13 cellular contexts compared by ENCODE assay signal in the genomic region with DNA sequence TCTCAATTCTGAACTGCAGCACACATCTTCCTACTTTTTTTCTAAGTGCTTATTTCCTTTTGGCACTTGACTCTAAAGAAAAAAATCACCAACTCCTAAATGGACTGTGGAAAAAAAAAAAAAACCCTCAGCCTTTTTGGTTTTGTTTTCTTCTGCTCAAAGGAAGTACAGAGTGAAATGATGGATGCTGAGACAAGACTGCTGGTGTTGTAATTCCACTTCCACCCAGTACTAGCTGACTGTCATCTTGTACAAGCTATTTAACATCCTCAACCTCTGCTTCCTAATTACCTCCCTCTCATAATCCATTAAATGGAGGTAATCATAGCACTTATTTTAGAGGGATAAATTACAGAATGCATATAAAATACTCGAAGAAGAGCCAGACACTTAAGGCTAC.
DNase-seq lines count a peak whose midpoint lies in the region; ATAC-seq, FAIRE-seq and TF ChIP-seq lines count a peak whose summit lies in the region.
"Had no signal": no experiment of that assay in that cellular context is flagged by ENCODE, and none has a peak within 500 bp of the region (broad histone marks: within the 10 kb centered on the region; RNA-seq: fewer than 3 reads in every experiment).

No MANE protein-coding gene starts in this region.

- no peak overlapping the region for H2BK20ac ChIP-seq in IMR-90 (ENCODE audit: low read depth, low read length)

- no peak overlapping the region for H3K14ac ChIP-seq in IMR-90 (replicated peaks; ENCODE audit: low read depth, low read length)

- no peak overlapping the region for H2AK5ac ChIP-seq in IMR-90 (ENCODE audit: low read depth, low read length)

- POLR2A ChIA-PET in IMR-90 (lab: Charles Lee; ENCODE audit: unreplicated experiment): no interaction called here
- POLR2A ChIA-PET in GM10248 (lab: Yijun Ruan, JAX): no interaction called here

- no peak overlapping the region for H2AK9ac ChIP-seq in IMR-90 (replicated peaks; ENCODE audit: low read depth, low read length, poor library complexity)

- BruUV-seq in IMR-90 (replicated peaks; lab: Mats Ljungman, UMichigan): no TSS peak

- H3K36me3 Mint-ChIP-seq in osteocyte (ENCODE audit: unreplicated experiment): no peaks in the 10 kb centered on the region

- H3K9me3 ChIP-seq in DND-41 (ENCODE audit: insufficient read depth, low read length, severe bottlenecking) (no peaks in the 10 kb centered on the region), IMR-90 (ENCODE audit: control insufficient read depth, insufficient read depth, low read length) (no peaks in the 10 kb centered on the region)
- H3K9me3 ChIP-seq: thyroid gland had no signal

- H4K8ac ChIP-seq in IMR-90 (ENCODE audit: low read depth in 2 of 2, low read length in 2 of 2): no peak overlapping the region

- ATAC-seq in DND-41 (ENCODE audit: insufficient read depth, low read depth) (peak; percentile 68; the same call in 2 of the 3 replicates), IMR-90 (ENCODE audit: low read depth) (no peak), HG03196 (IDR thresholded peaks at IDR 0.05; ENCODE audit: unreplicated experiment) (no peak)

- no peak overlapping the region for H2BK15ac ChIP-seq in IMR-90 (ENCODE audit: low read depth, low read length)

- peaks cover 32% of the 10 kb centered on the region for H3K4me1 Mint-ChIP-seq in osteocyte (ENCODE audit: unreplicated experiment)

- H3K9me1 ChIP-seq in IMR-90 (ENCODE audit: insufficient read depth, low read length): peaks cover 7% of the 10 kb centered on the region; the same call in 1 of the 2 replicates

- H3K27ac ChIP-seq in DND-41 (ENCODE audit: low read length): peak overlapping the region; percentile 44; the same call in 1 of the 2 replicates
- H3K27ac ChIP-seq in IMR-90 (ENCODE audit: insufficient read depth, low read length): no peak overlapping the region
- H3K27ac ChIP-seq: thyroid gland, VCaP had no signal

- no peak overlapping the region for H4K91ac ChIP-seq in IMR-90 (ENCODE audit: insufficient read depth, low read depth, low read length)

- H3K27ac Mint-ChIP-seq in osteocyte (ENCODE audit: unreplicated experiment): no peak overlapping the region
- H3K27ac Mint-ChIP-seq: nephron had no signal

- H3K36me3 ChIP-seq in DND-41 (ENCODE audit: insufficient read depth, low read length): peaks cover 8% of the 10 kb centered on the region; the same call in 1 of the 2 replicates
- no peaks in the 10 kb centered on the region for H3K36me3 ChIP-seq in IMR-90 (ENCODE audit: control insufficient read depth, insufficient read depth, low read length)
- H3K36me3 ChIP-seq: thyroid gland had no signal

- DNase-seq in DND-41 (no peak), IMR-90 (peak; percentile 23), cardiac fibroblast (ENCODE audit: low read depth in 2 of 2) (peak; percentile 53 to 73), myocyte (ENCODE audit: low read depth) (peak; percentile 28), GM12891 (ENCODE audit: insufficient read length, low spot score) (no peak), osteocyte (ENCODE audit: extremely low spot score, unreplicated experiment) (no peak), GM10248 (ENCODE audit: extremely low spot score) (no peak)
- DNase-seq: activated effector memory CD4-positive, alpha-beta T cell treated with anti-CD3 and anti-CD28 coated beads, Interleukin-2, amount 50 U/mL, for 16 hours; stimulated activated CD4-positive, alpha-beta T cell treated with anti-CD3 and anti-CD28 coated beads, Interleukin-4, amount 100 ng/mL, for 4 hours; thyroid gland had no signal

- H2AFZ ChIP-seq in DND-41 (ENCODE audit: low read depth, low read length) (no peak overlapping the region), IMR-90 (replicated peaks; ENCODE audit: low read length, poor library complexity) (no peak overlapping the region)

- no peak overlapping the region for H3K23ac ChIP-seq in IMR-90 (ENCODE audit: low read depth, low read length)

- no peak overlapping the region for H4K5ac ChIP-seq in IMR-90 (ENCODE audit: low read depth, low read length)

- H3K4me3 Mint-ChIP-seq in osteocyte (ENCODE audit: unreplicated experiment): no peak overlapping the region
- H3K4me3 Mint-ChIP-seq: nephron had no signal

- no peak overlapping the region for H2BK5ac ChIP-seq in IMR-90 (ENCODE audit: low read depth, low read length, poor library complexity, severe bottlenecking)

- H3K4me3 ChIP-seq in DND-41 (ENCODE audit: low read depth in 1 of 2, low read length in 2 of 2): no peak overlapping the region
- no peak overlapping the region for H3K4me3 ChIP-seq in IMR-90 (ENCODE audit: insufficient read depth, low read depth, low read length)
- H3K4me3 ChIP-seq in cardiac fibroblast (replicated peaks in 1 of 2; ENCODE audit: low read depth in 2 of 2, low read length in 2 of 2): no peak overlapping the region
- H3K4me3 ChIP-seq: thyroid gland had no signal

- H3K27me3 Mint-ChIP-seq in osteocyte (ENCODE audit: unreplicated experiment): no peaks in the 10 kb centered on the region

- H4K20me1 ChIP-seq in DND-41 (ENCODE audit: insufficient read depth, low read length): peaks cover 3% of the 10 kb centered on the region; the same call in 1 of the 2 replicates
- no peaks in the 10 kb centered on the region for H4K20me1 ChIP-seq in IMR-90 (ENCODE audit: insufficient read depth, low read length)

- no CpG with 5 or more reads among the region's 1 CpG for WGBS in IMR-90 (ENCODE audit: extremely low coverage in 2 of 2, insufficient read length in 1 of 2), 2 experiments

- H3K4me2 ChIP-seq in DND-41 (ENCODE audit: insufficient read depth, low read length) (no peak overlapping the region), IMR-90 (ENCODE audit: low read depth, low read length) (no peak overlapping the region)

- no peaks in the 10 kb centered on the region; the same call in 1 of the 2 replicates for H3K4me1 ChIP-seq in DND-41 (ENCODE audit: insufficient read depth, low read length)
- H3K4me1 ChIP-seq in IMR-90 (ENCODE audit: control insufficient read depth, insufficient read depth, low read length): no peaks in the 10 kb centered on the region; the same call in 1 of the 2 replicates

- H3K27me3 ChIP-seq in DND-41 (ENCODE audit: insufficient read depth, low read length, poor library complexity): no peaks in the 10 kb centered on the region
- no peaks in the 10 kb centered on the region for H3K27me3 ChIP-seq in IMR-90 (ENCODE audit: control insufficient read depth, insufficient read depth, low read length)
- H3K27me3 ChIP-seq: thyroid gland had no signal

- no peak overlapping the region for H2BK120ac ChIP-seq in IMR-90 (ENCODE audit: low read depth, low read length)

- TF ChIP-seq POLR2A in IMR-90 (IDR thresholded peaks at IDR 0.05; ENCODE audit: low read depth, low read length) (no peak), GM12891 (IDR thresholded peaks at IDR 0.05; ENCODE audit: low read depth, low read length) (no peak)

- TF ChIP-seq CTCF in DND-41 (IDR thresholded peaks at IDR 0.05; ENCODE audit: borderline replicate concordance, extremely low read depth, low read length, poor library complexity, severe bottlenecking) (no peak), IMR-90 (conservative IDR thresholded peaks at IDR 0.05; ENCODE audit: low read depth, low read length) (no peak), cardiac fibroblast (IDR thresholded peaks at IDR 0.05; ENCODE audit: low read depth, low read length) (no peak), osteocyte (IDR thresholded peaks at IDR 0.05) (no peak), GM10248 (IDR thresholded peaks at IDR 0.05; ENCODE audit: control extremely low read depth, extremely low read depth, low read depth, missing control alignments) (no peak)

- peaks cover 39% of the 10 kb centered on the region for H3K79me2 ChIP-seq in DND-41 (ENCODE audit: insufficient read depth, low read length)

- H3K56ac ChIP-seq in IMR-90 (ENCODE audit: extremely low read depth, insufficient read depth, low read length): no peak overlapping the region

- H3K18ac ChIP-seq in IMR-90 (ENCODE audit: low read depth, low read length): no peak overlapping the region

- in situ Hi-C loops in IMR-90 (cut with MboI; ENCODE audit: low sequenced_read_pairs): no loop called here

- intact Hi-C loops in IMR-90 (cut with micrococcal nuclease): no loop called here

- no peak for TF ChIP-seq RAD21 in IMR-90 (IDR thresholded peaks at IDR 0.05; ENCODE audit: low read length)

- dilution Hi-C loops in IMR-90 (cut with HindIII; ENCODE audit: low sequenced_read_pairs, unreplicated experiment): no loop called here

- H3K4ac ChIP-seq in IMR-90 (ENCODE audit: low read depth, low read length): no peak overlapping the region

- peaks cover 12 to 21% of the 10 kb centered on the region in 2 experiments for H3K79me1 ChIP-seq in IMR-90 (ENCODE audit: low read depth in 1 of 2, low read length in 2 of 2)

- no peaks in the 10 kb centered on the region for H3K9me3 Mint-ChIP-seq in osteocyte (ENCODE audit: unreplicated experiment)
- H3K9me3 Mint-ChIP-seq: nephron had no signal

- CTCF ChIA-PET in IMR-90 (lab: Yijun Ruan, JAX) (interaction anchor here (0.6 kb wide), 1 partner anchor 145 kb away, joined by 4 read pairs; no protein-coding TSS in a partner anchor), GM10248 (lab: Yijun Ruan, JAX) (no interaction called here)

- H3K9ac ChIP-seq in DND-41 (ENCODE audit: low read depth, low read length) (no peak overlapping the region), IMR-90 (ENCODE audit: low read depth, low read length) (no peak overlapping the region)

- no peak for FAIRE-seq in GM12891 (lab: Jason Lieb, UNC)

TF ChIP-seq in IMR-90, 13 proteins besides CTCF, POLR2A, EP300 and RAD21 (continues in another document):
- TF ChIP-seq CEBPB (IDR thresholded peaks at IDR 0.05; ENCODE audit: low read depth, low read length) (no peak), CHD1 (IDR thresholded peaks at IDR 0.05; ENCODE audit: low read depth, low read length) (no peak), RFX5 (IDR thresholded peaks at IDR 0.05; ENCODE audit: low read depth, low read length) (no peak), BHLHE40 (IDR thresholded peaks at IDR 0.05; ENCODE audit: low read depth, low read length) (no peak)

TF ChIP-seq in GM12891, 5 proteins besides CTCF, POLR2A, EP300 and RAD21:
- no peak for TF ChIP-seq PAX5 (IDR thresholded peaks at IDR 0.05; ENCODE audit: insufficient read depth, low read length, severe bottlenecking)
- TF ChIP-seq POLR2AphosphoS5 (IDR thresholded peaks at IDR 0.05; ENCODE audit: low read depth, low read length): no peak
- no peak for TF ChIP-seq SPI1 (IDR thresholded peaks at IDR 0.05; ENCODE audit: low read depth, low read length)
- no peak for TF ChIP-seq POU2F2 (IDR thresholded peaks at IDR 0.05; ENCODE audit: low read depth, low read length)
- no peak for TF ChIP-seq TAF1 (IDR thresholded peaks at IDR 0.05; ENCODE audit: low read depth, low read length)

Comparison
In these comparisons a context has a peak if more than half of its experiments do, and no peak if none do; other contexts are left out.
1. DNase-seq: peak in IMR-90 (single experiment), cardiac fibroblast (2 of 2) and myocyte (single experiment); none in DND-41 (single experiment), GM12891 (single experiment), osteocyte (single experiment) and GM10248 (single experiment).